8 cellular contexts compared by ENCODE assay signal in genomic region chr3:67357610-67358458, GRCh38.
A peak's percentile ranks its signal among the peaks of the same experiment; 100 is the strongest.
DNase-seq lines count a peak whose midpoint lies in the region; ATAC-seq and TF ChIP-seq lines count a peak whose summit lies in the region.

No MANE protein-coding gene starts in this region.

- TF ChIP-seq CTCF in AG04449 (IDR thresholded peaks at IDR 0.05; ENCODE audit: insufficient read depth, low read length, missing control alignments) (peak; percentile 14), Panc1 (IDR thresholded peaks at IDR 0.05) (peak; percentile 65)

- no peaks in the 10 kb centered on the region for H3K9me3 ChIP-seq in Panc1 (ENCODE audit: control insufficient read depth, insufficient read depth, low read depth, low read length)

- no TSS peak for BruUV-seq in Panc1 (replicated peaks; lab: Mats Ljungman, UMichigan)

- no peaks in the 10 kb centered on the region for H3K27me3 ChIP-seq in Panc1 (ENCODE audit: control insufficient read depth, insufficient read depth, low read length)

- H3K4me3 ChIP-seq in AG04449 (ENCODE audit: low read depth, low read length) (no peak overlapping the region), Panc1 (ENCODE audit: low read depth in 2 of 2, low read length in 2 of 2) (no peak overlapping the region)

- DNase-seq in AG04449 (ENCODE audit: low read depth, low spot score) = no peak
- peak; percentile 18 for DNase-seq in Panc1 (ENCODE audit: low read depth, low spot score)
- peak; percentile 92 for DNase-seq in iPS DF 4.7 (ENCODE audit: extremely low read depth, low spot score)
- no peak for DNase-seq in activated CD4-positive, alpha-beta T cell treated with anti-CD3 and anti-CD28 coated beads for 1 hour
- DNase-seq in amygdala (lab: John Stamatoyannopoulos, UW) = no peak
- no peak for DNase-seq in activated gamma-delta T cell (lab: John Stamatoyannopoulos, UW)

- in situ Hi-C loops in Panc1 (cut with HindIII; ENCODE audit: low pct_unique_long_range_greater_than_20kb, low sequenced_read_pairs) = no loop called here

- H3K4me1 ChIP-seq in Panc1 (ENCODE audit: control insufficient read depth, insufficient read depth, low read length) = no peaks in the 10 kb centered on the region

- POLR2A ChIA-PET in AG04449 (lab: Yijun Ruan, JAX) (no interaction called here), Panc1 (lab: Charles Lee) (no interaction called here)

- peak; percentile 72 for ATAC-seq in GM18502 (IDR thresholded peaks at IDR 0.05; ENCODE audit: poor library complexity, unreplicated experiment)
- peak; percentile 61 for ATAC-seq in HG03103 (IDR thresholded peaks at IDR 0.05; ENCODE audit: low read depth, unreplicated experiment)
- ATAC-seq in Panc1 = 0 out of 2 replicates have a peak, but pooled peaks have one; percentile 65

- no peak overlapping the region for H3K27ac ChIP-seq in Panc1 (ENCODE audit: low read length)

- no peaks in the 10 kb centered on the region for H3K36me3 ChIP-seq in Panc1 (ENCODE audit: control insufficient read depth, insufficient read depth, low read length)

- intact Hi-C loops in Panc1 (cut with micrococcal nuclease; ENCODE audit: unreplicated experiment) = loop anchor here (5.0 kb wide), 1 partner anchor 246 kb away; no protein-coding TSS in a partner anchor

- CTCF ChIA-PET in AG04449 (lab: Yijun Ruan, JAX) (interaction anchor here (0.6 to 0.8 kb wide), 2 partner anchors 244 to 393 kb away, joined by 3 read pairs; no protein-coding TSS in a partner anchor), Panc1 (lab: Charles Lee) (interaction anchor here (0.6 kb wide), 1 partner anchor 1597 kb away, joined by 3 read pairs; no protein-coding TSS in a partner anchor)

Comparison
In these comparisons a context has a peak if more than half of its experiments do, and no peak if none do; other contexts are left out.
1. DNase-seq: peak in Panc1 (single experiment) and iPS DF 4.7 (single experiment); none in AG04449 (single experiment), activated CD4-positive, alpha-beta T cell treated with anti-CD3 and anti-CD28 coated beads for 1 hour (single experiment), amygdala (0 of 56) and activated gamma-delta T cell (single experiment).
2. Peak in every context shown above with its lines, with median percentiles within 50 percentile points of each other: ATAC-seq.